Comparison of ENCODE assay signal across 13 cellular contexts in genomic region chr1:173332026-173332425, GRCh38.
DNase-seq lines count a peak whose midpoint lies in the region; ATAC-seq and TF ChIP-seq lines count a peak whose summit lies in the region.
"Had no signal": no experiment of that assay in that cellular context is flagged by ENCODE, and none has a peak within 500 bp of the region (broad histone marks: within the 10 kb centered on the region; RNA-seq: fewer than 3 reads in every experiment).

No MANE protein-coding gene starts in this region.

- H3K4me3 Mint-ChIP-seq in T-helper 2 cell treated with Interferon-gamma antibody and Interleukin-4, amounts not matched to agents 5 μg/mL and 100 μg/mL, for 36 hours = no peak overlapping the region

- intact Hi-C loops in posterior cingulate gyrus (cut with DNase I) = no loop called here

- ATAC-seq in stimulated activated naive CD8-positive, alpha-beta T cell treated with anti-CD3 and anti-CD28 coated beads, Interleukin-15, Interleukin-2, amounts not matched to agents 100 U/mL and 50 U/mL, for 24 hours = no peak

- no peaks in the 10 kb centered on the region for H3K36me3 Mint-ChIP-seq in T-helper 2 cell treated with Interferon-gamma antibody and Interleukin-4, amounts not matched to agents 5 μg/mL and 100 μg/mL, for 36 hours (ENCODE audit: low read depth)

- no peaks in the 10 kb centered on the region for H3K9me3 Mint-ChIP-seq in T-helper 2 cell treated with Interferon-gamma antibody and Interleukin-4, amounts not matched to agents 5 μg/mL and 100 μg/mL, for 36 hours
- H3K9me3 Mint-ChIP-seq: activated CD4-positive, alpha-beta T cell treated with anti-CD3 and anti-CD28 coated beads, Interleukin-2, amount 10 ng/mL, durations not matched to agents 7 days and 5 days had no signal

- DNase-seq in ELR (ENCODE audit: low read depth) (peak; percentile 77), RPMI7951 (ENCODE audit: low read depth) (peak; percentile 79), fibroblast of pulmonary artery (ENCODE audit: low read depth) (peak; percentile 58), skeletal muscle cell (ENCODE audit: low read depth) (peak; percentile 41), posterior cingulate gyrus (no peak), GM10266 (ENCODE audit: extremely low spot score) (no peak)
- DNase-seq in T-helper 2 cell treated with Interferon-gamma antibody and Interleukin-4, amounts not matched to agents 5 μg/mL and 100 μg/mL, for 36 hours (ENCODE audit: low spot score) = no peak
- DNase-seq in stimulated activated naive CD8-positive, alpha-beta T cell treated with anti-CD3 and anti-CD28 coated beads, Interleukin-15, Interleukin-2, amounts not matched to agents 100 U/mL and 50 U/mL, for 24 hours = no peak
- DNase-seq: activated CD4-positive, alpha-beta T cell treated with anti-CD3 and anti-CD28 coated beads, Interleukin-2, amount 10 ng/mL, durations not matched to agents 7 days and 5 days; activated naive CD4-positive, alpha-beta T cell; effector memory CD4-positive, alpha-beta T cell; NCI-H2081 treated with DMSO at 0.1 percent for 48 hours; retina had no signal

- H3K27me3 Mint-ChIP-seq in T-helper 2 cell treated with Interferon-gamma antibody and Interleukin-4, amounts not matched to agents 5 μg/mL and 100 μg/mL, for 36 hours (ENCODE audit: low read depth) = no peaks in the 10 kb centered on the region
- H3K27me3 Mint-ChIP-seq: activated CD4-positive, alpha-beta T cell treated with anti-CD3 and anti-CD28 coated beads, Interleukin-2, amount 10 ng/mL, durations not matched to agents 7 days and 5 days had no signal

- H3K4me1 Mint-ChIP-seq in T-helper 2 cell treated with Interferon-gamma antibody and Interleukin-4, amounts not matched to agents 5 μg/mL and 100 μg/mL, for 36 hours (ENCODE audit: low read depth) = peaks cover 14% of the 10 kb centered on the region

- no peak overlapping the region for H3K27ac Mint-ChIP-seq in T-helper 2 cell treated with Interferon-gamma antibody and Interleukin-4, amounts not matched to agents 5 μg/mL and 100 μg/mL, for 36 hours

- no peak for TF ChIP-seq CTCF in fibroblast of pulmonary artery (IDR thresholded peaks at IDR 0.05; ENCODE audit: low read length, missing control alignments)
- no peak for TF ChIP-seq CTCF in GM10266 (IDR thresholded peaks at IDR 0.05; ENCODE audit: control insufficient read depth, insufficient read depth, low read depth, missing control alignments)

- H3K4me3 ChIP-seq in fibroblast of pulmonary artery (replicated peaks; ENCODE audit: low read depth, low read length) (no peak overlapping the region), skeletal muscle cell (ENCODE audit: low read depth, low read length) (no peak overlapping the region)

Comparison
In these comparisons a context has a peak if more than half of its experiments do, and no peak if none do; other contexts are left out.
1. DNase-seq: peak in ELR (single experiment), RPMI7951 (single experiment), fibroblast of pulmonary artery (single experiment) and skeletal muscle cell (single experiment); none in T-helper 2 cell treated with Interferon-gamma antibody and Interleukin-4, amounts not matched to agents 5 μg/mL and 100 μg/mL, for 36 hours (single experiment), posterior cingulate gyrus (0 of 10), GM10266 (single experiment) and stimulated activated naive CD8-positive, alpha-beta T cell treated with anti-CD3 and anti-CD28 coated beads, Interleukin-15, Interleukin-2, amounts not matched to agents 100 U/mL and 50 U/mL, for 24 hours (single experiment).